Comparison of ENCODE assay signal across 9 cellular contexts in genomic region chr7:74481458-74482324, GRCh38. TPM values are rescaled to one million over a fixed set of nuclear protein-coding genes. Genes with fewer than 3 reads are reported as not detected.
DNase-seq lines count a peak whose midpoint lies in the region; ATAC-seq and TF ChIP-seq lines count a peak whose summit lies in the region.
"Had no signal": no experiment of that assay in that cellular context is flagged by ENCODE, and none has a peak within 500 bp of the region (broad histone marks: within the 10 kb centered on the region; RNA-seq: fewer than 3 reads in every experiment).

No MANE protein-coding gene starts in this region.

- intact Hi-C loops in activated CD4-positive, alpha-beta T cell treated with anti-CD3 and anti-CD28 coated beads, Interleukin-2, amount 10 ng/mL, durations not matched to agents 24 days and 14 days (cut with micrococcal nuclease), result no loop called here

- H3K4me3 ChIP-seq in AG04450 (ENCODE audit: low read depth, low read length) (no peak overlapping the region), Peyer's patch (peak overlapping the region in 2 of 4 donors; percentile 43 to 50), esophagus (ENCODE audit: low read depth in 1 of 2, low read length in 2 of 2) (no peak overlapping the region)

- no peaks in the 10 kb centered on the region for H3K36me3 Mint-ChIP-seq in osteocyte (ENCODE audit: unreplicated experiment)
- no peaks in the 10 kb centered on the region for H3K36me3 Mint-ChIP-seq in activated CD4-positive, alpha-beta T cell treated with anti-CD3 and anti-CD28 coated beads, Interleukin-2, amount 10 ng/mL, durations not matched to agents 24 days and 14 days (ENCODE audit: low read depth)

- ATAC-seq in GM19395 (IDR thresholded peaks at IDR 0.05; ENCODE audit: unreplicated experiment), result no peak

- H3K36me3 ChIP-seq in Peyer's patch, result no peaks in the 10 kb centered on the region
- H3K36me3 ChIP-seq in esophagus (ENCODE audit: control insufficient read depth in 2 of 2, insufficient read depth in 2 of 2, low read length in 1 of 2), result no peaks in the 10 kb centered on the region

- H3K27ac ChIP-seq in AG04450 (ENCODE audit: low read depth, low read length) (peak overlapping the region; percentile 98), Peyer's patch (peak overlapping the region; percentile 60 to 86 (median 78)), esophagus (ENCODE audit: low read depth in 2 of 2, low read length in 1 of 2) (peak overlapping the region; percentile 93 to 95)

- no peaks in the 10 kb centered on the region for H3K9me3 ChIP-seq in AG04450 (ENCODE audit: control insufficient read depth, insufficient read depth, low read length)
- no peaks in the 10 kb centered on the region for H3K9me3 ChIP-seq in Peyer's patch
- no peaks in the 10 kb centered on the region for H3K9me3 ChIP-seq in esophagus (ENCODE audit: control insufficient read depth in 2 of 2, insufficient read depth in 1 of 2, low read depth in 1 of 2, low read length in 1 of 2)

- CTCF ChIA-PET in AG04450 (lab: Charles Lee), result no interaction called here

- no peak for TF ChIP-seq CTCF in AG04450 (IDR thresholded peaks at IDR 0.05; ENCODE audit: low read depth, low read length)
- no peak for TF ChIP-seq CTCF in Peyer's patch (IDR thresholded peaks at IDR 0.05)
- TF ChIP-seq CTCF in osteocyte (IDR thresholded peaks at IDR 0.05), result no peak

- POLR2A ChIA-PET in AG04450 (lab: Yijun Ruan, JAX), result no interaction called here

- TF ChIP-seq POLR2A in Peyer's patch (IDR thresholded peaks at IDR 0.05), result no peak

- 67 to 70% methylated on average over 10 of the region's 10 CpGs for WGBS in esophagus, 2 donors

- peak overlapping the region; percentile 100 for H3K27ac Mint-ChIP-seq in osteocyte (ENCODE audit: unreplicated experiment)
- H3K27ac Mint-ChIP-seq in activated CD4-positive, alpha-beta T cell treated with anti-CD3 and anti-CD28 coated beads, Interleukin-2, amount 10 ng/mL, durations not matched to agents 24 days and 14 days, result no peak overlapping the region

- H3K27me3 ChIP-seq in AG04450 (ENCODE audit: control insufficient read depth, insufficient read depth, low read length), result no peaks in the 10 kb centered on the region
- H3K27me3 ChIP-seq in Peyer's patch, result no peaks in the 10 kb centered on the region
- no peaks in the 10 kb centered on the region for H3K27me3 ChIP-seq in esophagus (ENCODE audit: control insufficient read depth in 1 of 2, insufficient read depth in 2 of 2, low read length in 2 of 2)

- H3K4me1 Mint-ChIP-seq in osteocyte (ENCODE audit: unreplicated experiment), result peaks cover 77% of the 10 kb centered on the region
- H3K4me1 Mint-ChIP-seq in activated CD4-positive, alpha-beta T cell treated with anti-CD3 and anti-CD28 coated beads, Interleukin-2, amount 10 ng/mL, durations not matched to agents 24 days and 14 days, result no peaks in the 10 kb centered on the region

- DNase-seq in AG04450 (ENCODE audit: low read depth, low spot score) (no peak), Peyer's patch (no peak), osteocyte (ENCODE audit: extremely low spot score, unreplicated experiment) (no peak), RPMI8226 (no peak)
- DNase-seq in activated naive CD4-positive, alpha-beta T cell (lab: John Stamatoyannopoulos, UW), result no peak
- DNase-seq in activated CD4-positive, alpha-beta T cell treated with anti-CD3 and anti-CD28 coated beads, Interleukin-2, amount 10 ng/mL, durations not matched to agents 24 days and 14 days, result no peak
- DNase-seq: Karpas-422 had no signal

- no peaks in the 10 kb centered on the region for H3K9me3 Mint-ChIP-seq in osteocyte (ENCODE audit: unreplicated experiment)
- H3K9me3 Mint-ChIP-seq in activated CD4-positive, alpha-beta T cell treated with anti-CD3 and anti-CD28 coated beads, Interleukin-2, amount 10 ng/mL, durations not matched to agents 24 days and 14 days, result no peaks in the 10 kb centered on the region

- H3K4me1 ChIP-seq in Peyer's patch (peaks cover 0 to 45% (median 7%) of the 10 kb centered on the region in 4 donors), esophagus (ENCODE audit: control insufficient read depth in 2 of 2, insufficient read depth in 2 of 2, low read length in 1 of 2) (peaks cover 8 to 24% of the 10 kb centered on the region in 2 donors)

- no peak overlapping the region for H3K4me3 Mint-ChIP-seq in osteocyte (ENCODE audit: unreplicated experiment)
- H3K4me3 Mint-ChIP-seq in activated CD4-positive, alpha-beta T cell treated with anti-CD3 and anti-CD28 coated beads, Interleukin-2, amount 10 ng/mL, durations not matched to agents 24 days and 14 days, result no peak overlapping the region

- no peaks in the 10 kb centered on the region for H3K27me3 Mint-ChIP-seq in osteocyte (ENCODE audit: unreplicated experiment)
- H3K27me3 Mint-ChIP-seq in activated CD4-positive, alpha-beta T cell treated with anti-CD3 and anti-CD28 coated beads, Interleukin-2, amount 10 ng/mL, durations not matched to agents 24 days and 14 days, result peaks cover 2% of the 10 kb centered on the region

RNA-seq across cellular contexts. Expression of gene GTF2IRD1, which starts 28.0 kb away (rescaled TPM):
- polyA plus RNA-seq in AG04450 (2011; rRNA removed) (23.5 and 27.3 TPM in 2 replicates), esophagus (10 to 100 TPM; 30.4 to 43.4 TPM)
- 28.1 and 37.7 TPM in 2 replicates for polyA minus RNA-seq in AG04450 (2011; rRNA and poly(A)+ RNA removed)
- total RNA-seq in Peyer's patch (10 to 100 TPM in 3 of 4 donors, 1 to 10 TPM in 1; 2.8 to 27.1 (median 17.1) TPM), osteocyte (44.7 and 48.7 TPM in 2 replicates)
- total RNA-seq in activated CD4-positive, alpha-beta T cell treated with anti-CD3 and anti-CD28 coated beads, Interleukin-2, amount 10 ng/mL, durations not matched to agents 24 days and 14 days, result 1.4 and 2.7 TPM in 2 replicates
